In the genomic region with DNA sequence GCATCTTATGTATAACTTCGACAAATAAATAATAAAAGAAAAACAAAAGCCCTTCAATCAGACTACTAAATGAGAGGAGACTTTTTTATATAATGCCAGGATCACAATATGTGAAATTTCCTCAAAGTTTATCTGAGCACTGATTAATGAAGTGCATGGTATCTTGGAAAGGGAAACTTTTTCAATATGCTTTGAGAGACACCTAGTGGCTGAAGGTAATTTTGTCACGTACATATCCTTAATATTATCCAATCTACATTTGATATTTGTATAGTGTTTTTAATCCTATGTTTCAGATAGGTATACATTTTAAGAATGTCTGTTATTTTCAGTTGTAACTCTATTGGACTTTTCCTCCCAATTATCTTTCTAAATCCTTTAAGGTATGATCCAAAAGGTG, we compare ENCODE assay signal across 11 cellular contexts.
DNase-seq lines count a peak whose midpoint lies in the region; TF ChIP-seq lines count a peak whose summit lies in the region.
"Had no signal": no experiment of that assay in that cellular context is flagged by ENCODE, and none has a peak within 500 bp of the region (broad histone marks: within the 10 kb centered on the region; RNA-seq: fewer than 3 reads in every experiment).

No MANE protein-coding gene starts in this region.

- DNase-seq in SIG-M5 treated with dmso at 0.1 percent for 504 hours (lab: John Stamatoyannopoulos, UW; ENCODE audit: unreplicated experiment) (peak; percentile 1), SIG-M5 (lab: John Stamatoyannopoulos, UW) (no peak), OCI-M1 (lab: John Stamatoyannopoulos, UW) (peak; percentile 70), fibroblast of pulmonary artery (ENCODE audit: low read depth) (peak; percentile 68), superior temporal gyrus (ENCODE audit: extremely low spot score) (peak; percentile 82), NCI-H2029 (lab: John Stamatoyannopoulos, UW) (no peak), NCI-H1092 (lab: John Stamatoyannopoulos, UW) (no peak), GOT3 (lab: John Stamatoyannopoulos, UW) (no peak)
- DNase-seq: activated gamma-delta T cell treated with Interleukin-2 at 50 U/mL for 16 hours; CD4-positive, alpha-beta memory T cell; right cardiac atrium had no signal

- TF ChIP-seq CTCF in fibroblast of pulmonary artery (IDR thresholded peaks at IDR 0.05; ENCODE audit: low read length, missing control alignments): peak; percentile 41

- H3K4me3 ChIP-seq in fibroblast of pulmonary artery (replicated peaks; ENCODE audit: low read depth, low read length): no peak overlapping the region

Comparison
In these comparisons a context has a peak if more than half of its experiments do, and no peak if none do; other contexts are left out.
1. DNase-seq: peak in SIG-M5 treated with dmso at 0.1 percent for 504 hours (single experiment), OCI-M1 (single experiment), fibroblast of pulmonary artery (single experiment) and superior temporal gyrus (single experiment); none in SIG-M5 (single experiment), NCI-H2029 (single experiment), NCI-H1092 (single experiment) and GOT3 (single experiment).